ENCODE assay signal across 2 cellular contexts in genomic region chr21:43679951-43680350, GRCh38.
TF ChIP-seq lines count a peak whose summit lies in the region.

No MANE protein-coding gene starts in this region.

TF ChIP-seq in GM23338, 12 proteins besides CTCF, POLR2A, EP300 and RAD21:
- TF ChIP-seq EZH2 (IDR thresholded peaks at IDR 0.05; ENCODE audit: low read depth, unreplicated experiment), result no peak
- no peak for TF ChIP-seq CREB1 (CRISPR knock-in tag; IDR thresholded peaks at IDR 0.05; ENCODE audit: low read depth)
- TF ChIP-seq REST (IDR thresholded peaks at IDR 0.05; ENCODE audit: unreplicated experiment), result no peak
- TF ChIP-seq ZNF462 (CRISPR knock-in tag; IDR thresholded peaks at IDR 0.05), result no peak
- TF ChIP-seq ZNF114 (CRISPR knock-in tag; IDR thresholded peaks at IDR 0.05), result no peak
- TF ChIP-seq JUNB (IDR thresholded peaks at IDR 0.05; ENCODE audit: unreplicated experiment), result no peak
- no peak for TF ChIP-seq POLR2AphosphoS5 (IDR thresholded peaks at IDR 0.05; ENCODE audit: low read depth)
- TF ChIP-seq ZNF331 (CRISPR knock-in tag; IDR thresholded peaks at IDR 0.05; ENCODE audit: low read depth), result no peak
- TF ChIP-seq ETS1 (IDR thresholded peaks at IDR 0.05), result no peak
- no peak for TF ChIP-seq STAT1 (IDR thresholded peaks at IDR 0.05; ENCODE audit: unreplicated experiment)
- no peak for TF ChIP-seq NANOG (IDR thresholded peaks at IDR 0.05; ENCODE audit: borderline replicate concordance)
- TF ChIP-seq EZH2phosphoT487 (IDR thresholded peaks at IDR 0.05; ENCODE audit: unreplicated experiment), result no peak

TF ChIP-seq in K562, 482 proteins besides CTCF, POLR2A, EP300 and RAD21:
- TF ChIP-seq KAT2B (IDR thresholded peaks at IDR 0.05; ENCODE audit: low read depth, low read length) (no peak), SPI1 (IDR thresholded peaks at IDR 0.05; ENCODE audit: borderline replicate concordance, low read depth, low read length) (peak; percentile 30; the same call in 1 of the 2 replicates)
